ENCODE assay signal across 1 cellular context in the genomic region with DNA sequence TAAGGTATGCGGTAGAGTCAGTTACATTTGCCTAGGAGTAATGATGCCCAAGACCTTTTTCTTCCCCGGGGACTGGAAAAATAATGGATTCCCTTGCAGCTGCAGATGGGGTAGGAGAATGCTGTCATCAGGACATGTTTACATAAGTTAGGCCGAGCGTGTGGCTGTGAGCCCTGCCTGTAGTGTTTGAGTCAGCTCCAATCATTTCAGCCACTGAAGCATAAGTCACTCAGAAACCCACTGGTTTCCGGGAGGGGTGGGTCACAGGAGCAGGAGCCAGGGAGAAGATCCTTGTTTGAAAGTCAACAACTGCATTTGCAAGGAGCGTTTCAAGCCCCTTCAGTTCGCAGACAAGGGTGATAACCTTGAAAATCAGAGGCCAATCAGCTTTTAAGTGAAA.
TF ChIP-seq lines count a peak whose summit lies in the region.

No MANE protein-coding gene starts in this region.

TF ChIP-seq in IMR-90, 13 proteins besides CTCF, POLR2A, EP300 and RAD21 (continued from another document):
- TF ChIP-seq MXI1 (IDR thresholded peaks at IDR 0.05; ENCODE audit: borderline replicate concordance, low read depth, low read length) (no peak), BHLHE40 (IDR thresholded peaks at IDR 0.05; ENCODE audit: low read depth, low read length) (no peak), RCOR1 (IDR thresholded peaks at IDR 0.05; ENCODE audit: insufficient replicate concordance, low read length) (no peak), FOS (IDR thresholded peaks at IDR 0.05; ENCODE audit: low read depth, low read length) (no peak), MAFK (IDR thresholded peaks at IDR 0.05; ENCODE audit: low read depth, low read length) (no peak), RFX5 (IDR thresholded peaks at IDR 0.05; ENCODE audit: low read depth, low read length) (no peak), SMC3 (IDR thresholded peaks at IDR 0.05; ENCODE audit: low read depth, low read length) (no peak), MAZ (IDR thresholded peaks at IDR 0.05; ENCODE audit: borderline replicate concordance, low read depth, low read length) (no peak), CHD1 (IDR thresholded peaks at IDR 0.05; ENCODE audit: low read depth, low read length) (no peak)
- TF ChIP-seq, protein P1, sequence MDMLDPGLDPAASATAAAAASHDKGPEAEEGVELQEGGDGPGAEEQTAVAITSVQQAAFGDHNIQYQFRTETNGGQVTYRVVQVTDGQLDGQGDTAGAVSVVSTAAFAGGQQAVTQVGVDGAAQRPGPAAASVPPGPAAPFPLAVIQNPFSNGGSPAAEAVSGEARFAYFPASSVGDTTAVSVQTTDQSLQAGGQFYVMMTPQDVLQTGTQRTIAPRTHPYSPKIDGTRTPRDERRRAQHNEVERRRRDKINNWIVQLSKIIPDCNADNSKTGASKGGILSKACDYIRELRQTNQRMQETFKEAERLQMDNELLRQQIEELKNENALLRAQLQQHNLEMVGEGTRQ (IDR thresholded peaks at IDR 0.05; ENCODE audit: low read depth, low read length): no peak
- TF ChIP-seq, protein P2, sequence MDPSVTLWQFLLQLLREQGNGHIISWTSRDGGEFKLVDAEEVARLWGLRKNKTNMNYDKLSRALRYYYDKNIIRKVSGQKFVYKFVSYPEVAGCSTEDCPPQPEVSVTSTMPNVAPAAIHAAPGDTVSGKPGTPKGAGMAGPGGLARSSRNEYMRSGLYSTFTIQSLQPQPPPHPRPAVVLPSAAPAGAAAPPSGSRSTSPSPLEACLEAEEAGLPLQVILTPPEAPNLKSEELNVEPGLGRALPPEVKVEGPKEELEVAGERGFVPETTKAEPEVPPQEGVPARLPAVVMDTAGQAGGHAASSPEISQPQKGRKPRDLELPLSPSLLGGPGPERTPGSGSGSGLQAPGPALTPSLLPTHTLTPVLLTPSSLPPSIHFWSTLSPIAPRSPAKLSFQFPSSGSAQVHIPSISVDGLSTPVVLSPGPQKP (IDR thresholded peaks at IDR 0.05; ENCODE audit: borderline replicate concordance, low read depth, low read length): no peak
